Comparison of ENCODE assay signal across 1 cellular context in genomic region chr4:31085736-31086135, GRCh38.
TF ChIP-seq lines count a peak whose summit lies in the region.

No MANE protein-coding gene starts in this region.

TF ChIP-seq in HEK293, 187 proteins besides CTCF, POLR2A, EP300 and RAD21 (continued from another document):
- no peak for TF ChIP-seq REST (tag by site-specific recombination; IDR thresholded peaks at IDR 0.05)
- TF ChIP-seq SALL2 (tag by site-specific recombination; IDR thresholded peaks at IDR 0.05; ENCODE audit: borderline replicate concordance) = no peak
- TF ChIP-seq GLIS1 (tag by site-specific recombination; IDR thresholded peaks at IDR 0.05) = no peak
- no peak for TF ChIP-seq AEBP2 (tag by site-specific recombination; IDR thresholded peaks at IDR 0.05; ENCODE audit: borderline replicate concordance)
- TF ChIP-seq ZNF776 (tag by site-specific recombination; IDR thresholded peaks at IDR 0.05; ENCODE audit: borderline replicate concordance) = no peak
- no peak for TF ChIP-seq SCRT1 (tag by site-specific recombination; IDR thresholded peaks at IDR 0.05; ENCODE audit: borderline replicate concordance)
- no peak for TF ChIP-seq ZNF324 (tag by site-specific recombination; IDR thresholded peaks at IDR 0.05)
- TF ChIP-seq HOXD13 (CRISPR knock-in tag; IDR thresholded peaks at IDR 0.05; ENCODE audit: borderline replicate concordance) = no peak
- TF ChIP-seq SCRT2 (tag by site-specific recombination; IDR thresholded peaks at IDR 0.05) = no peak
- TF ChIP-seq ZNF561 (tag by site-specific recombination; IDR thresholded peaks at IDR 0.05; ENCODE audit: borderline replicate concordance) = no peak
- no peak for TF ChIP-seq BCL6B (tag by site-specific recombination; IDR thresholded peaks at IDR 0.05)
- no peak for TF ChIP-seq ZBTB11 (tag by site-specific recombination; conservative IDR thresholded peaks at IDR 0.05; ENCODE audit: low read depth)
- no peak for TF ChIP-seq MEIS1 (CRISPR knock-in tag; IDR thresholded peaks at IDR 0.05; ENCODE audit: borderline replicate concordance)
- no peak for TF ChIP-seq ZBTB7A (tag by site-specific recombination; IDR thresholded peaks at IDR 0.05; ENCODE audit: low read depth)
- no peak for TF ChIP-seq ZNF394 (tag by site-specific recombination; IDR thresholded peaks at IDR 0.05; ENCODE audit: borderline replicate concordance)
- TF ChIP-seq ZNF654 (tag by site-specific recombination; IDR thresholded peaks at IDR 0.05; ENCODE audit: low read depth) = no peak
- TF ChIP-seq ZNF423 (tag by site-specific recombination; IDR thresholded peaks at IDR 0.05) = no peak
- TF ChIP-seq PRDM6 (tag by site-specific recombination; IDR thresholded peaks at IDR 0.05) = peak; percentile 61
- TF ChIP-seq ZFP69B (tag by site-specific recombination; IDR thresholded peaks at IDR 0.05) = no peak
- no peak for TF ChIP-seq ZNF221 (tag by site-specific recombination; IDR thresholded peaks at IDR 0.05; ENCODE audit: borderline replicate concordance)
TF ChIP-seq in HEK293: peak in this region for 6.
